ENCODE assay signal across 1 cellular context in the genomic region with DNA sequence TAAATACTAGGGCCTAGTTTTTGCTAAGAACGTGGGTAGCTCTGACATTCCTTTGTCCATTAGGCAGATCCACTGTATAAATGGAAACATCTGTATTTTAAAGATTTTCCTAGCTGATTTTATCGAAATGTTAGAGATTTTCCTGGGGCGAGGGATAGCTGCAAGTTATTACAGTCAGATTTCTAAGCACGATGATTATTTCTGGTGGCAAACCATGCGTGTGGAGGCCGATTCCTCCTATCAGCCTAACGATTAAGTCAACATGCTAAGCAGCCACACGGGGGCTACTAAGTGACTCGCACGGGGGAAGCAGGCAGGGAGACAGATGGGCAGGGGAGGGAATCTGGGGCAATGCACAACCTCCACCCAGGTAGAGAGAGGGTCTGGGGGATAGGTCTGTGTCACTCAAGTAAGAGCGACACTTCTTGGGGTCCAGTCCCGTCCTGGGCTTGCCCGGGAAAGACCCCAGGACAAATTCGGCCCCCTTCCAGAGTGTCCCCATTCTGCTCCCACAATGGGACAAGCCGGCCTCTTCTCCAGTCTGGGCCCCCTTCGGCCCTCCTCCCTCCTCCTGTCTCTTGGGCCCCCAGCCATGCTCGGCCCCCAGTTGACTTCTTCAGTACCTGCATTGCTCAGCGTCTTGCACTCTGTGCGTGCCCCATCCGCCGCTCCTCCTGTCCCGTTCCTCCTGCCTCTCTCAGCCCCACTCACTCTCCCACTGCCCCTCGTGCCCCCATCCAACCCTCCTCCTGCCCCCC.
TF ChIP-seq lines count a peak whose summit lies in the region.

No MANE protein-coding gene starts in this region.

TF ChIP-seq in neural cell, 6 proteins besides CTCF, POLR2A, EP300 and RAD21:
- TF ChIP-seq, protein P1, sequence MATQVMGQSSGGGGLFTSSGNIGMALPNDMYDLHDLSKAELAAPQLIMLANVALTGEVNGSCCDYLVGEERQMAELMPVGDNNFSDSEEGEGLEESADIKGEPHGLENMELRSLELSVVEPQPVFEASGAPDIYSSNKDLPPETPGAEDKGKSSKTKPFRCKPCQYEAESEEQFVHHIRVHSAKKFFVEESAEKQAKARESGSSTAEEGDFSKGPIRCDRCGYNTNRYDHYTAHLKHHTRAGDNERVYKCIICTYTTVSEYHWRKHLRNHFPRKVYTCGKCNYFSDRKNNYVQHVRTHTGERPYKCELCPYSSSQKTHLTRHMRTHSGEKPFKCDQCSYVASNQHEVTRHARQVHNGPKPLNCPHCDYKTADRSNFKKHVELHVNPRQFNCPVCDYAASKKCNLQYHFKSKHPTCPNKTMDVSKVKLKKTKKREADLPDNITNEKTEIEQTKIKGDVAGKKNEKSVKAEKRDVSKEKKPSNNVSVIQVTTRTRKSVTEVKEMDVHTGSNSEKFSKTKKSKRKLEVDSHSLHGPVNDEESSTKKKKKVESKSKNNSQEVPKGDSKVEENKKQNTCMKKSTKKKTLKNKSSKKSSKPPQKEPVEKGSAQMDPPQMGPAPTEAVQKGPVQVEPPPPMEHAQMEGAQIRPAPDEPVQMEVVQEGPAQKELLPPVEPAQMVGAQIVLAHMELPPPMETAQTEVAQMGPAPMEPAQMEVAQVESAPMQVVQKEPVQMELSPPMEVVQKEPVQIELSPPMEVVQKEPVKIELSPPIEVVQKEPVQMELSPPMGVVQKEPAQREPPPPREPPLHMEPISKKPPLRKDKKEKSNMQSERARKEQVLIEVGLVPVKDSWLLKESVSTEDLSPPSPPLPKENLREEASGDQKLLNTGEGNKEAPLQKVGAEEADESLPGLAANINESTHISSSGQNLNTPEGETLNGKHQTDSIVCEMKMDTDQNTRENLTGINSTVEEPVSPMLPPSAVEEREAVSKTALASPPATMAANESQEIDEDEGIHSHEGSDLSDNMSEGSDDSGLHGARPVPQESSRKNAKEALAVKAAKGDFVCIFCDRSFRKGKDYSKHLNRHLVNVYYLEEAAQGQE (IDR thresholded peaks at IDR 0.05; ENCODE audit: borderline replicate concordance) = no peak
- TF ChIP-seq EZH2 (IDR thresholded peaks at IDR 0.05; ENCODE audit: borderline replicate concordance, insufficient read depth, low read length, poor library complexity, severe bottlenecking) (no peak), MXI1 (conservative IDR thresholded peaks at IDR 0.05; ENCODE audit: poor library complexity, severe bottlenecking) (peak; percentile 22), TAF1 (IDR thresholded peaks at IDR 0.05; ENCODE audit: low read depth) (peak; percentile 59), POLR2AphosphoS5 (IDR thresholded peaks at IDR 0.05) (peak; percentile 8), SMC3 (conservative IDR thresholded peaks at IDR 0.05; ENCODE audit: poor library complexity) (peak; percentile 68)
TF ChIP-seq in neural cell: peak in this region for 4.
